ENCODE assay signal across 20 cellular contexts in genomic region chr22:20247608-20248171, GRCh38.
"Had no signal": no experiment of that assay in that cellular context is flagged by ENCODE, and none has a peak within 500 bp of the region (broad histone marks: within the 10 kb centered on the region; RNA-seq: fewer than 3 reads in every experiment).

No MANE protein-coding gene starts in this region.

- ATAC-seq: activated T-cell treated with anti-CD3 and anti-CD28 coated beads, Interleukin-2, amount 50 U/mL, for 72 hours had no signal

- H3K4me3 Mint-ChIP-seq: activated T-cell treated with anti-CD3 and anti-CD28 coated beads, Interleukin-2, amount 50 U/mL, for 72 hours; endodermal cell; type B pancreatic cell had no signal

- H3K27me3 Mint-ChIP-seq: type B pancreatic cell had no signal

- H3K27me3 ChIP-seq: adrenal gland, cardiac muscle cell, right atrium auricular region, stomach, testis had no signal

- H3K36me3 Mint-ChIP-seq: type B pancreatic cell had no signal

- H3K9me3 Mint-ChIP-seq: endodermal cell, type B pancreatic cell had no signal

- H3K27ac ChIP-seq: adrenal gland, cardiac muscle cell, epithelial cell of prostate, prostate gland, right atrium auricular region, skin epidermis, stomach, testis had no signal

- H3K36me3 ChIP-seq: adrenal gland, cardiac muscle cell, prostate gland, right atrium auricular region, stomach had no signal

- H3K4me3 ChIP-seq: adrenal gland, cardiac muscle cell, prostate gland, right atrium auricular region, skin epidermis, stomach, testis had no signal

- DNase-seq: activated CD4-positive, CD25-positive, alpha-beta regulatory T cell treated with anti-CD3 and anti-CD28 coated beads, Interleukin-2, amount 50 U/mL, for 72 hours; activated effector memory CD4-positive, alpha-beta T cell treated with anti-CD3 and anti-CD28 coated beads, Interleukin-2, amount 50 U/mL, for 16 hours; activated naive CD4-positive, alpha-beta T cell treated with anti-CD3 and anti-CD28 coated beads, Interleukin-2, amount 50 U/mL, for 16 hours; activated T-cell treated with anti-CD3 and anti-CD28 coated beads, Interleukin-2, amount 50 U/mL, for 72 hours; endodermal cell; foreskin fibroblast; hypothalamus; islet precursor cell; stimulated activated CD4-positive, alpha-beta T cell treated with anti-CD3 and anti-CD28 coated beads, Interleukin-15, amount 100 ng/mL, for 24 hours; stimulated activated CD4-positive, alpha-beta T cell treated with anti-CD3 and anti-CD28 coated beads, Interleukin-4, amount 100 ng/mL, for 1 hour; stomach; T-helper 2 cell; testis had no signal

- H3K9me3 ChIP-seq: adrenal gland, prostate gland, right atrium auricular region, stomach, testis had no signal

- H3K27ac Mint-ChIP-seq: activated T-cell treated with anti-CD3 and anti-CD28 coated beads, Interleukin-2, amount 50 U/mL, for 72 hours; endodermal cell; type B pancreatic cell had no signal
